ENCODE assay signal across 37 cellular contexts in the genomic region with DNA sequence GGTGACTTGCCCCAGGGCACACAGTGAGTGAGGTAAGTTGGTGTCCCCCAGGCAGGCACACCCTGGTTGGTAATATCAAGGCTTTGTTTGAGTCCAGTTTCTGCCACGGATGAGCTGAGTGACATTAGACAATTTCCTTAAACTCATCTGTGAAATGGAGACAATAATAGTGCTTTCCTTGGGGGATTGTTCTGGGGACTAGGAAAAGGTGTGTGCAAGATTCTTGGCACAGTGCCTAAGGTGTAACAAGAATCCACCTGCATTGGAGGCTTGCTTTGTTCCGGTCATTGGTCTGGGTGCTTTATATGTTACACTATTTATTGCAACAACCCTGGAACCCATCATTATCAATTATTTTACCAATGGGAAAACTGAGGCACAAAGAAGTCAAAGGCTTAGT.
"Had no signal": no experiment of that assay in that cellular context is flagged by ENCODE, and none has a peak within 500 bp of the region (broad histone marks: within the 10 kb centered on the region; RNA-seq: fewer than 3 reads in every experiment).

No MANE protein-coding gene starts in this region.

- H3K27ac Mint-ChIP-seq: activated B cell treated with CpG ODN at 0.5 μM for 24 hours; activated CD4-positive, alpha-beta memory T cell treated with anti-CD3 and anti-CD28 coated beads for 36 hours; activated CD8-positive, alpha-beta memory T cell treated with anti-CD3 and anti-CD28 coated beads, Interleukin-2, amount 10 ng/mL, durations not matched to agents 7 days and 5 days; activated CD8-positive, alpha-beta T cell treated with anti-CD3 and anti-CD28 coated beads, Interleukin-2, amount 10 ng/mL, durations not matched to agents 7 days and 5 days; activated naive CD4-positive, alpha-beta T cell treated with anti-CD3 and anti-CD28 coated beads for 36 hours; activated naive CD4-positive, alpha-beta T cell treated with anti-CD3 and anti-CD28 coated beads, Interleukin-2, amount 50 U/mL, for 24 hours; activated naive CD8-positive, alpha-beta T cell treated with anti-CD3 and anti-CD28 coated beads for 36 hours; activated naive CD8-positive, alpha-beta T cell treated with anti-CD3 and anti-CD28 coated beads, Interleukin-2, amount 50 U/mL, for 24 hours; activated T-helper 1 cell treated with anti-CD3 and anti-CD28 coated beads, Interleukin-12 subunit alpha, Interleukin-12 subunit beta, Interleukin-2, Interleukin-4 antibody, amounts not matched to agents 30 ng/mL and 10 ng/mL and 1 ng/mL, durations not matched to agents 14 hours and 24 hours and 36 hours; activated T-helper 2 cell treated with anti-CD3 and anti-CD28 coated beads, Interferon-gamma antibody, Interleukin-2, Interleukin-4, amounts not matched to agents 10 μg/mL and 5 μg/mL and 100 μg/mL, durations not matched to agents 14 hours and 24 hours and 36 hours; T-helper 17 cell; T-helper 2 cell treated with Interferon-gamma antibody and Interleukin-4, amounts not matched to agents 5 μg/mL and 100 μg/mL, for 36 hours had no signal

- H3K27ac ChIP-seq: adrenal gland, body of pancreas, cardiac muscle cell, colonic mucosa, gastrocnemius medialis, heart left ventricle, WERI-Rb-1 had no signal

- H3K36me3 ChIP-seq: adrenal gland, cardiac muscle cell, colonic mucosa, gastrocnemius medialis, heart left ventricle, WERI-Rb-1 had no signal

- ATAC-seq: activated CD4-positive, CD25-positive, alpha-beta regulatory T cell treated with anti-CD3 and anti-CD28 coated beads, Interleukin-2, amount 50 U/mL, for 24 hours; activated CD8-positive, alpha-beta memory T cell treated with anti-CD3 and anti-CD28 coated beads, Interleukin-2, amount 10 ng/mL, durations not matched to agents 7 days and 5 days; activated CD8-positive, alpha-beta T cell treated with anti-CD3 and anti-CD28 coated beads, Interleukin-2, amount 10 ng/mL, durations not matched to agents 7 days and 5 days; activated naive CD8-positive, alpha-beta T cell treated with anti-CD3 and anti-CD28 coated beads, Interleukin-2, amount 50 U/mL, for 24 hours; body of pancreas; esophagus mucosa; gastrocnemius medialis; heart left ventricle; T-helper 17 cell had no signal

- H3K4me3 ChIP-seq: adrenal gland, body of pancreas, cardiac muscle cell, colonic mucosa, gastrocnemius medialis, heart left ventricle had no signal

- H3K9me3 ChIP-seq: adrenal gland, body of pancreas, colonic mucosa, gastrocnemius medialis, heart left ventricle had no signal

- H3K27me3 Mint-ChIP-seq: activated CD4-positive, alpha-beta memory T cell treated with anti-CD3 and anti-CD28 coated beads for 36 hours; activated naive CD4-positive, alpha-beta T cell treated with anti-CD3 and anti-CD28 coated beads, Interleukin-2, amount 50 U/mL, for 24 hours; activated naive CD8-positive, alpha-beta T cell treated with anti-CD3 and anti-CD28 coated beads for 36 hours; activated naive CD8-positive, alpha-beta T cell treated with anti-CD3 and anti-CD28 coated beads, Interleukin-2, amount 50 U/mL, for 24 hours had no signal

- H3K4me1 ChIP-seq: adrenal gland, body of pancreas, colonic mucosa, gastrocnemius medialis had no signal

- FAIRE-seq: endometrium, endothelial cell of umbilical vein had no signal

- H3K27me3 ChIP-seq: adrenal gland, body of pancreas, cardiac muscle cell, colonic mucosa, gastrocnemius medialis, heart left ventricle had no signal

- H3K4me3 Mint-ChIP-seq: activated B cell treated with CpG ODN at 0.5 μM for 24 hours; activated CD4-positive, alpha-beta memory T cell treated with anti-CD3 and anti-CD28 coated beads for 36 hours; activated CD8-positive, alpha-beta memory T cell treated with anti-CD3 and anti-CD28 coated beads, Interleukin-2, amount 10 ng/mL, durations not matched to agents 7 days and 5 days; activated CD8-positive, alpha-beta T cell treated with anti-CD3 and anti-CD28 coated beads, Interleukin-2, amount 10 ng/mL, durations not matched to agents 7 days and 5 days; activated naive CD4-positive, alpha-beta T cell treated with anti-CD3 and anti-CD28 coated beads for 36 hours; activated naive CD4-positive, alpha-beta T cell treated with anti-CD3 and anti-CD28 coated beads, Interleukin-2, amount 50 U/mL, for 24 hours; activated naive CD8-positive, alpha-beta T cell treated with anti-CD3 and anti-CD28 coated beads for 36 hours; activated naive CD8-positive, alpha-beta T cell treated with anti-CD3 and anti-CD28 coated beads, Interleukin-2, amount 50 U/mL, for 24 hours; activated T-helper 1 cell treated with anti-CD3 and anti-CD28 coated beads, Interleukin-12 subunit alpha, Interleukin-12 subunit beta, Interleukin-2, Interleukin-4 antibody, amounts not matched to agents 30 ng/mL and 10 ng/mL and 1 ng/mL, durations not matched to agents 14 hours and 24 hours and 36 hours; T-helper 17 cell; T-helper 2 cell treated with Interferon-gamma antibody and Interleukin-4, amounts not matched to agents 5 μg/mL and 100 μg/mL, for 36 hours had no signal

- DNase-seq: activated B cell treated with CpG ODN at 0.5 μM for 24 hours; activated CD4-positive, alpha-beta memory T cell treated with anti-CD3 and anti-CD28 coated beads for 36 hours; activated CD4-positive, alpha-beta T cell treated with anti-CD3 and anti-CD28 coated beads for 48 hours; activated CD8-positive, alpha-beta memory T cell treated with anti-CD3 and anti-CD28 coated beads, Interleukin-2, amount 10 ng/mL, durations not matched to agents 7 days and 5 days; activated CD8-positive, alpha-beta memory T cell treated with anti-CD3 and anti-CD28 coated beads, Interleukin-2, amount 50 U/mL, for 4 hours; activated CD8-positive, alpha-beta T cell treated with anti-CD3 and anti-CD28 coated beads, Interleukin-2, amount 10 ng/mL, durations not matched to agents 7 days and 5 days; activated effector memory CD4-positive, alpha-beta T cell treated with anti-CD3 and anti-CD28 coated beads, Interleukin-2, amount 50 U/mL, for 16 hours; activated naive CD4-positive, alpha-beta T cell treated with anti-CD3 and anti-CD28 coated beads for 36 hours; activated naive CD8-positive, alpha-beta T cell treated with anti-CD3 and anti-CD28 coated beads for 36 hours; activated naive CD8-positive, alpha-beta T cell treated with anti-CD3 and anti-CD28 coated beads, Interleukin-2, amount 50 U/mL, for 24 hours; activated T-cell treated with anti-CD3 and anti-CD28 coated beads, Interleukin-2, amount 50 U/mL, for 1 hour; activated T-cell treated with anti-CD3 and anti-CD28 coated beads, Interleukin-2, amount 50 U/mL, for 48 hours; adrenal gland; amygdala; aorta; body of pancreas; central memory CD4-positive, alpha-beta T cell; cerebellar nuclear complex; colonic mucosa; effector CD8-positive, alpha-beta T cell; foreskin fibroblast; gastrocnemius medialis; glutamatergic neuron; heart left ventricle; T-helper 1 cell; T-helper 17 cell; T1000; WERI-Rb-1 had no signal

- H3K4me1 Mint-ChIP-seq: activated B cell treated with CpG ODN at 0.5 μM for 24 hours, T-helper 17 cell had no signal

- H3K36me3 Mint-ChIP-seq: activated CD4-positive, alpha-beta memory T cell treated with anti-CD3 and anti-CD28 coated beads for 36 hours; activated CD8-positive, alpha-beta memory T cell treated with anti-CD3 and anti-CD28 coated beads, Interleukin-2, amount 10 ng/mL, durations not matched to agents 7 days and 5 days; activated naive CD4-positive, alpha-beta T cell treated with anti-CD3 and anti-CD28 coated beads, Interleukin-2, amount 50 U/mL, for 24 hours; activated naive CD8-positive, alpha-beta T cell treated with anti-CD3 and anti-CD28 coated beads for 36 hours had no signal

- H3K9me3 Mint-ChIP-seq: activated B cell treated with CpG ODN at 0.5 μM for 24 hours; activated CD4-positive, alpha-beta memory T cell treated with anti-CD3 and anti-CD28 coated beads for 36 hours; activated naive CD4-positive, alpha-beta T cell treated with anti-CD3 and anti-CD28 coated beads for 36 hours; activated naive CD4-positive, alpha-beta T cell treated with anti-CD3 and anti-CD28 coated beads, Interleukin-2, amount 50 U/mL, for 24 hours; activated naive CD8-positive, alpha-beta T cell treated with anti-CD3 and anti-CD28 coated beads for 36 hours; activated naive CD8-positive, alpha-beta T cell treated with anti-CD3 and anti-CD28 coated beads, Interleukin-2, amount 50 U/mL, for 24 hours; activated T-helper 1 cell treated with anti-CD3 and anti-CD28 coated beads, Interleukin-12 subunit alpha, Interleukin-12 subunit beta, Interleukin-2, Interleukin-4 antibody, amounts not matched to agents 30 ng/mL and 10 ng/mL and 1 ng/mL, durations not matched to agents 14 hours and 24 hours and 36 hours; activated T-helper 2 cell treated with anti-CD3 and anti-CD28 coated beads, Interferon-gamma antibody, Interleukin-2, Interleukin-4, amounts not matched to agents 10 μg/mL and 5 μg/mL and 100 μg/mL, durations not matched to agents 14 hours and 24 hours and 36 hours; T-helper 2 cell treated with Interferon-gamma antibody and Interleukin-4, amounts not matched to agents 5 μg/mL and 100 μg/mL, for 36 hours had no signal
